Comparison of ENCODE assay signal across 7 cellular contexts in genomic region chr12:1904875-1905274, GRCh38. TPM values are rescaled to one million over a fixed set of nuclear protein-coding genes. Genes with fewer than 3 reads are reported as not detected.
"Had no signal": no experiment of that assay in that cellular context is flagged by ENCODE, and none has a peak within 500 bp of the region (broad histone marks: within the 10 kb centered on the region; RNA-seq: fewer than 3 reads in every experiment).

No MANE protein-coding gene starts in this region.

- FAIRE-seq: HepG2 had no signal

- DNase-seq: H9, HCEC 1CT, HFFc6, KG1 had no signal

- H3K4me3 ChIP-seq: GM23338 had no signal

- H3K4me2 ChIP-seq: GM23338 had no signal

- H2AFZ ChIP-seq: GM23338 had no signal

- ATAC-seq: GM23338, HepG2 had no signal

RNA-seq across cellular contexts. Expression of gene CACNA2D4, which starts 13.6 kb away (rescaled TPM):
- total RNA-seq: H4 had no signal
